8 cellular contexts compared by ENCODE assay signal in the genomic region with DNA sequence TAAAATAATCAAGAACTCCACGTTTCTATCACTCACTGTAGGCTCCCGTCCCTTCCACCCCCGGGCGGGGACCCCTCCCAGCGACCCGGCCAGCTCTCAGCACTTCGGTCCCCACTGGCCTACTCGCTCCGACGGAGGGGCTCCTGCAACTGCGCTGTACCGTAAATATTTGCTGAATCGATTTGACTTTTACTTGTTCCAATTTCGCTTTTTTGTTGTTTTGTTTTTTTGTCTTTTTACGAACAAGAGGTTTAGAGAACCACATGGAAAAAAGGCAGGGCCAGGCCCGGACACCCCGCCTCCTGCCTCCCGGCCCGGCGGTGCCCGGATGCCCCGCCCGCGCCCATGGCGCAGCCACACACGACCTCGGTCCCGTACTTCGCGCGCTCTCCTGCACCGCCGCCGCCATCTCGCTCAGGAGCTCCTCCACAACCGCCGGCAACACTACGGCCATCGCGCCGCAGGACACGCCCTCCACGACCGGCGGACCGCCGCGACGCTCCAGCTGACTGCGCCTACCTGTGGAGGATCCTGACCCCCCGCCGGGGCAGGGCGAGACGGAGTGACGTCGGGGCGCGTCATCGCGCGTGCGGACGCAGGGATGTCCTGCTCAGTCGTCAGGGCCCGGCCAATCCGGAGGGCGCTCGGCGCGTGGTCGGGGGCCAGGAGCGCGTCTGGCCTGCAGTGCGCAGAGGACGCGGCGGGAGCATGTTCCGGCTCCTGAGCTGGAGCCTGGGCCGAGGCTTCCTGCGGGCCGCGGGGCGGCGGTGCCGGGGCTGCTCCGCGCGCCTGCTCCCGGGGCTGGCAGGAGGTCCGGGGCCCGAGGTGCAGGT.
A peak's percentile ranks its signal among the peaks of the same experiment; 100 is the strongest.
DNase-seq lines count a peak whose midpoint lies in the region; ATAC-seq and TF ChIP-seq lines count a peak whose summit lies in the region.

TTC19 (plus strand) TSS at position 684 of the 833 bp plus-strand sequence; CDS start at position 709, 25 bp downstream.
ZSWIM7 (minus strand) TSS at position 564 of the 833 bp plus-strand sequence; CDS start at position 454, 110 bp downstream.

- no peaks in the 10 kb centered on the region for H3K27me3 ChIP-seq in BLaER1

- TF ChIP-seq CTCF in choroid plexus epithelial cell (conservative IDR thresholded peaks at IDR 0.05; ENCODE audit: low read depth, low read length), result no peak

- H3K4me2 ChIP-seq in BLaER1, result peak within 1 kb of the TSS; percentile 86

- H3K27ac ChIP-seq in BLaER1, result peak within 1 kb of the TSS; percentile 90

- peaks cover 12% of the 10 kb centered on the region; the same call in 1 of the 2 replicates for H3K9me3 ChIP-seq in BLaER1

- DNase-seq in GM19240 (ENCODE audit: insufficient read length, low spot score) (peak; percentile 91), NCI-H524 (lab: John Stamatoyannopoulos, UW) (peak; percentile 98 to 99), choroid plexus epithelial cell (ENCODE audit: low read depth) (peak; percentile 96), kidney glomerular epithelial cell (lab: John Stamatoyannopoulos, UW) (peak; percentile 87)
- peak; percentile 87 to 88 for DNase-seq in activated CD4-positive, alpha-beta T cell treated with anti-CD3 and anti-CD28 coated beads for 4 hours
- peak; percentile 91 to 93 for DNase-seq in stimulated activated CD4-positive, alpha-beta T cell treated with anti-CD3 and anti-CD28 coated beads, Interleukin-15, amount 100 ng/mL, for 48 hours (ENCODE audit: low read depth in 2 of 2)

- H4K20me1 ChIP-seq in BLaER1, result peaks cover 32% of the 10 kb centered on the region

- H3K4me3 ChIP-seq in BLaER1, result peak within 1 kb of the TSS; percentile 90
- H3K4me3 ChIP-seq in choroid plexus epithelial cell (ENCODE audit: low read depth, low read length), result peak within 1 kb of the TSS; percentile 87

- H3K4me1 ChIP-seq in BLaER1, result peaks cover 25% of the 10 kb centered on the region

- ATAC-seq in HG03457 (IDR thresholded peaks at IDR 0.05; ENCODE audit: unreplicated experiment), result peak; percentile 93

- H3K9ac ChIP-seq in BLaER1, result peak within 1 kb of the TSS; percentile 91

- peaks cover 48% of the 10 kb centered on the region for H3K36me3 ChIP-seq in BLaER1

Comparison
In these comparisons a context has a peak if more than half of its experiments do, and no peak if none do; other contexts are left out.
1. Peak in every context shown above with its lines: DNase-seq, ATAC-seq, H3K4me3 ChIP-seq and H3K27ac ChIP-seq.